26 cellular contexts compared by ENCODE assay signal in genomic region chr11:197741-198235, GRCh38. TPM values are rescaled to one million over a fixed set of nuclear protein-coding genes. Genes with fewer than 3 reads are reported as not detected.
DNase-seq lines count a peak whose midpoint lies in the region; ATAC-seq and TF ChIP-seq lines count a peak whose summit lies in the region.
"Had no signal": no experiment of that assay in that cellular context is flagged by ENCODE, and none has a peak within 500 bp of the region (broad histone marks: within the 10 kb centered on the region; RNA-seq: fewer than 3 reads in every experiment).

No MANE protein-coding gene starts in this region.

- ATAC-seq in activated CD8-positive, alpha-beta T cell treated with anti-CD3 and anti-CD28 coated beads for 36 hours: no peak
- ATAC-seq in HG02885 (IDR thresholded peaks at IDR 0.05; ENCODE audit: poor library complexity, unreplicated experiment): no peak
- ATAC-seq: foreskin keratinocyte, T-cell had no signal

- no peak for TF ChIP-seq CTCF in activated CD8-positive, alpha-beta T cell treated with anti-CD3 and anti-CD28 coated beads for 36 hours (IDR thresholded peaks at IDR 0.05)
- TF ChIP-seq CTCF in endothelial cell (IDR thresholded peaks at IDR 0.05; ENCODE audit: unreplicated experiment) (no peak), sigmoid colon (IDR thresholded peaks at IDR 0.05) (no peak), BE2C (IDR thresholded peaks at IDR 0.05; ENCODE audit: low read depth, low read length) (no peak)

- H3K27me3 ChIP-seq in sigmoid colon (no peaks in the 10 kb centered on the region), BE2C (no peaks in the 10 kb centered on the region)
- H3K27me3 ChIP-seq: foreskin keratinocyte, uterus had no signal

- H3K4me3 ChIP-seq in sigmoid colon (no peak overlapping the region), BE2C (ENCODE audit: low read depth, low read length) (no peak overlapping the region)
- H3K4me3 ChIP-seq: A549, K562, uterus had no signal

- intact Hi-C loops in activated CD8-positive, alpha-beta T cell treated with anti-CD3 and anti-CD28 coated beads for 36 hours (cut with micrococcal nuclease): no loop called here
- intact Hi-C loops in sigmoid colon (cut with DNase I): no loop called here

- H3K9me3 ChIP-seq in sigmoid colon (no peaks in the 10 kb centered on the region), BE2C (no peaks in the 10 kb centered on the region)
- H3K9me3 ChIP-seq: A549, uterus had no signal

- no peaks in the 10 kb centered on the region for H3K27me3 Mint-ChIP-seq in activated CD8-positive, alpha-beta T cell treated with anti-CD3 and anti-CD28 coated beads for 36 hours
- peaks cover 6% of the 10 kb centered on the region for H3K27me3 Mint-ChIP-seq in endothelial cell (ENCODE audit: unreplicated experiment)
- H3K27me3 Mint-ChIP-seq: T-cell had no signal

- no peak overlapping the region for H3K27ac ChIP-seq in sigmoid colon
- H3K27ac ChIP-seq: A549, foreskin keratinocyte, parathyroid adenoma, uterus had no signal

- DNase-seq in activated CD8-positive, alpha-beta memory T cell treated with anti-CD3 and anti-CD28 coated beads for 24 hours: peak; percentile 50
- DNase-seq in activated CD8-positive, alpha-beta memory T cell treated with anti-CD3 and anti-CD28 coated beads, Interleukin-2, amount 50 U/mL, for 48 hours: no peak
- DNase-seq in activated CD8-positive, alpha-beta T cell treated with anti-CD3 and anti-CD28 coated beads for 36 hours: peak; percentile 1
- DNase-seq in endothelial cell (ENCODE audit: low spot score) (no peak), sigmoid colon (peak; percentile 63), BE2C (no peak), erythroblast (lab: John Stamatoyannopoulos, UW) (no peak)
- DNase-seq: activated CD4-positive, alpha-beta T cell treated with anti-CD3 and anti-CD28 coated beads for 4 hours; foreskin keratinocyte; hippocampal formation; NCI-H1694; NCI-H69; SHP77; stimulated activated CD4-positive, alpha-beta T cell treated with anti-CD3 and anti-CD28 coated beads, Interleukin-2, amount 100 ng/mL, for 48 hours; uterus had no signal

- H3K4me1 Mint-ChIP-seq in activated CD8-positive, alpha-beta T cell treated with anti-CD3 and anti-CD28 coated beads for 36 hours (ENCODE audit: low read depth): peaks cover 19% of the 10 kb centered on the region
- H3K4me1 Mint-ChIP-seq in endothelial cell (ENCODE audit: unreplicated experiment): peaks cover 20% of the 10 kb centered on the region

- CTCF ChIA-PET in activated CD8-positive, alpha-beta T cell treated with anti-CD3 and anti-CD28 coated beads for 36 hours (lab: Charles Lee): interaction anchor here (0.6 kb wide), 1 partner anchor 107 kb away, joined by 3 read pairs; no protein-coding TSS in a partner anchor

- 85 to 89% methylated on average over 9 of the region's 9 CpGs for WGBS in sigmoid colon, 2 donors

- H3K36me3 ChIP-seq in sigmoid colon (peaks cover 8 to 22% (median 11%) of the 10 kb centered on the region in 4 donors), BE2C (no peaks in the 10 kb centered on the region)
- H3K36me3 ChIP-seq: uterus had no signal

- H3K27ac Mint-ChIP-seq in activated CD8-positive, alpha-beta T cell treated with anti-CD3 and anti-CD28 coated beads for 36 hours: no peak overlapping the region
- H3K27ac Mint-ChIP-seq in endothelial cell (ENCODE audit: unreplicated experiment): no peak overlapping the region
- H3K27ac Mint-ChIP-seq: activated T-helper 1 cell treated with anti-CD3 and anti-CD28 coated beads, Interleukin-12 subunit alpha, Interleukin-12 subunit beta, Interleukin-2, Interleukin-4 antibody, amounts not matched to agents 30 ng/mL and 10 ng/mL and 1 ng/mL, durations not matched to agents 14 hours and 24 hours and 36 hours; T-cell had no signal

- TF ChIP-seq EP300 in sigmoid colon (IDR thresholded peaks at IDR 0.05): no peak

- H3K36me3 Mint-ChIP-seq in activated CD8-positive, alpha-beta T cell treated with anti-CD3 and anti-CD28 coated beads for 36 hours (ENCODE audit: low read depth): peaks cover 7% of the 10 kb centered on the region
- peaks cover under 1% of the 10 kb centered on the region for H3K36me3 Mint-ChIP-seq in endothelial cell (ENCODE audit: low read depth, unreplicated experiment)

- H3K9me3 Mint-ChIP-seq in activated CD8-positive, alpha-beta T cell treated with anti-CD3 and anti-CD28 coated beads for 36 hours: no peaks in the 10 kb centered on the region
- no peaks in the 10 kb centered on the region for H3K9me3 Mint-ChIP-seq in endothelial cell (ENCODE audit: unreplicated experiment)
- H3K9me3 Mint-ChIP-seq: activated T-helper 1 cell treated with anti-CD3 and anti-CD28 coated beads, Interleukin-12 subunit alpha, Interleukin-12 subunit beta, Interleukin-2, Interleukin-4 antibody, amounts not matched to agents 30 ng/mL and 10 ng/mL and 1 ng/mL, durations not matched to agents 14 hours and 24 hours and 36 hours; T-cell had no signal

- H3K4me1 ChIP-seq in sigmoid colon: peaks cover 0 to under 1% (median 0%) of the 10 kb centered on the region in 4 donors
- H3K4me1 ChIP-seq in BE2C: no peaks in the 10 kb centered on the region
- H3K4me1 ChIP-seq: A549, foreskin keratinocyte, parathyroid adenoma, uterus had no signal

- no peak for TF ChIP-seq POLR2A in sigmoid colon (IDR thresholded peaks at IDR 0.05)
- TF ChIP-seq POLR2A in erythroblast (IDR thresholded peaks at IDR 0.05; ENCODE audit: low read length): no peak

- H3K4me3 Mint-ChIP-seq in activated CD8-positive, alpha-beta T cell treated with anti-CD3 and anti-CD28 coated beads for 36 hours: no peak overlapping the region
- H3K4me3 Mint-ChIP-seq in endothelial cell (ENCODE audit: unreplicated experiment): peak overlapping the region; percentile 62
- H3K4me3 Mint-ChIP-seq: activated T-helper 1 cell treated with anti-CD3 and anti-CD28 coated beads, Interleukin-12 subunit alpha, Interleukin-12 subunit beta, Interleukin-2, Interleukin-4 antibody, amounts not matched to agents 30 ng/mL and 10 ng/mL and 1 ng/mL, durations not matched to agents 14 hours and 24 hours and 36 hours; T-cell had no signal

- POLR2A ChIA-PET in activated CD8-positive, alpha-beta T cell treated with anti-CD3 and anti-CD28 coated beads for 36 hours (lab: Charles Lee): interaction anchor here (1.5 kb wide), 1 partner anchor 9 kb away, joined by 7 read pairs; the partner anchor contains the start of gene BET1L

RNA-seq across cellular contexts. Expression of gene SCGB1C1, which starts 4.9 kb away (rescaled TPM):
- not detected for total RNA-seq in activated CD8-positive, alpha-beta T cell treated with anti-CD3 and anti-CD28 coated beads for 36 hours
- total RNA-seq in endothelial cell (ENCODE audit: unreplicated experiment) (not detected), sigmoid colon (not detected)
- polyA plus RNA-seq in sigmoid colon: not detected
- not detected for polyA plus RNA-seq in BE2C (2012; ENCODE audit: insufficient read depth, insufficient read length, low read depth)
- total RNA-seq: activated T-helper 1 cell treated with anti-CD3 and anti-CD28 coated beads, Interleukin-12 subunit alpha, Interleukin-12 subunit beta, Interleukin-2, Interleukin-4 antibody, amounts not matched to agents 30 ng/mL and 10 ng/mL and 1 ng/mL, durations not matched to agents 14 hours and 24 hours and 36 hours; dermis microvascular lymphatic vessel endothelial cell; epithelial cell of proximal tubule; foreskin keratinocyte; H4; K562; skeletal muscle tissue; T-cell; uterus had no signal
- polyA plus RNA-seq: A549, BJ, foreskin keratinocyte, K562 had no signal

RNA-seq across cellular contexts. Expression of gene BET1L, which starts 9.4 kb away (rescaled TPM):
- 10 to 100 TPM; 58.4 to 68.9 TPM for total RNA-seq in activated CD8-positive, alpha-beta T cell treated with anti-CD3 and anti-CD28 coated beads for 36 hours
- total RNA-seq in endothelial cell (ENCODE audit: unreplicated experiment) (64.4 TPM), sigmoid colon (10 to 100 TPM; 22.8 to 29.6 (median 23.8) TPM)
- 10 to 100 TPM; 33.8 to 48.1 (median 39.0) TPM for polyA plus RNA-seq in sigmoid colon
- polyA plus RNA-seq in BE2C (2012; ENCODE audit: insufficient read depth, insufficient read length, low read depth): 41.1 TPM

RNA-seq across cellular contexts. Expression of gene RIC8A, which starts 9.7 kb away (rescaled TPM):
- total RNA-seq in activated CD8-positive, alpha-beta T cell treated with anti-CD3 and anti-CD28 coated beads for 36 hours: 100 to 1,000 TPM in 1 of 2 experiments, 10 to 100 TPM in 1; 96.5 to 108 TPM
- 89.2 TPM for total RNA-seq in endothelial cell (ENCODE audit: unreplicated experiment)
- total RNA-seq in sigmoid colon: 100 to 1,000 TPM in 1 of 4 donors, 10 to 100 TPM in 3; 73.7 to 103 (median 86.8) TPM
- polyA plus RNA-seq in sigmoid colon: 10 to 100 TPM; 39.6 to 69.1 (median 47.9) TPM
- polyA plus RNA-seq in BE2C (2012; ENCODE audit: insufficient read depth, insufficient read length, low read depth): 118 TPM

RNA-seq across cellular contexts. Expression of gene SIRT3, which starts 38.4 kb away (rescaled TPM):
- 10 to 100 TPM; 27.7 to 32.1 TPM for total RNA-seq in activated CD8-positive, alpha-beta T cell treated with anti-CD3 and anti-CD28 coated beads for 36 hours
- total RNA-seq in endothelial cell (ENCODE audit: unreplicated experiment): 23.4 TPM
- 10 to 100 TPM in 3 of 4 donors, 1 to 10 TPM in 1; 6.4 to 12.5 (median 11.5) TPM for total RNA-seq in sigmoid colon
- 10 to 100 TPM in 2 of 3 donors, 1 to 10 TPM in 1; 9.6 to 21.0 (median 12.5) TPM for polyA plus RNA-seq in sigmoid colon
- polyA plus RNA-seq in BE2C (2012; ENCODE audit: insufficient read depth, insufficient read length, low read depth): 16.1 TPM

RNA-seq across cellular contexts. Expression of gene PSMD13, which starts 39.0 kb away (rescaled TPM):
- total RNA-seq in activated CD8-positive, alpha-beta T cell treated with anti-CD3 and anti-CD28 coated beads for 36 hours: 100 to 1,000 TPM; 220 to 228 TPM
- total RNA-seq in endothelial cell (ENCODE audit: unreplicated experiment): 189 TPM
- total RNA-seq in sigmoid colon: 100 to 1,000 TPM in 2 of 4 donors, 10 to 100 TPM in 2; 86.2 to 118 (median 99.3) TPM
- 100 to 1,000 TPM; 111 to 180 (median 138) TPM for polyA plus RNA-seq in sigmoid colon
- 118 TPM for polyA plus RNA-seq in BE2C (2012; ENCODE audit: insufficient read depth, insufficient read length, low read depth)

Comparison
In these comparisons a context has a peak if more than half of its experiments do, and no peak if none do; other contexts are left out.
1. DNase-seq: peak in activated CD8-positive, alpha-beta memory T cell treated with anti-CD3 and anti-CD28 coated beads for 24 hours (single experiment), activated CD8-positive, alpha-beta T cell treated with anti-CD3 and anti-CD28 coated beads for 36 hours (single experiment) and sigmoid colon (single experiment); none in activated CD8-positive, alpha-beta memory T cell treated with anti-CD3 and anti-CD28 coated beads, Interleukin-2, amount 50 U/mL, for 48 hours (single experiment), endothelial cell (single experiment), BE2C (single experiment) and erythroblast (0 of 2).